22 cellular contexts compared by ENCODE assay signal in genomic region chr6:139909992-139910391, GRCh38.
"Had no signal": no experiment of that assay in that cellular context is flagged by ENCODE, and none has a peak within 500 bp of the region (broad histone marks: within the 10 kb centered on the region; RNA-seq: fewer than 3 reads in every experiment).

No MANE protein-coding gene starts in this region.

- H3K9me3 ChIP-seq: pancreas, stomach, thoracic aorta, transverse colon had no signal

- H3K4me1 Mint-ChIP-seq: immature natural killer cell had no signal

- H3K27ac Mint-ChIP-seq: immature natural killer cell; natural killer cell treated with Interleukin-12 subunit alpha and Interleukin-12 subunit beta and Interleukin-15 and Interleukin-18, amount 100 ng/mL, for 72 hours; progenitor cell of endocrine pancreas had no signal

- H3K27me3 ChIP-seq: foreskin keratinocyte, pancreas, stomach, transverse colon had no signal

- ATAC-seq: foreskin keratinocyte; left colon; left ventricle myocardium superior; natural killer cell treated with Interleukin-12 subunit alpha and Interleukin-12 subunit beta and Interleukin-15 and Interleukin-18, amount 100 ng/mL, for 72 hours; pancreas; right cardiac atrium had no signal

- H3K27ac ChIP-seq: dorsolateral prefrontal cortex, foreskin keratinocyte, pancreas, stomach, thoracic aorta, transverse colon had no signal

- DNase-seq: cortex of kidney; dorsolateral prefrontal cortex; effector CD8-positive, alpha-beta T cell; foreskin keratinocyte; immature natural killer cell; left colon; left ventricle myocardium superior; mesenchymal stem cell; midbrain; occipital lobe; pancreas; right cardiac atrium; small intestine; stimulated activated CD4-positive, alpha-beta T cell treated with anti-CD3 and anti-CD28 coated beads, Interleukin-12 subunit alpha, Interleukin-12 subunit beta, amount 100 ng/mL, for 4 hours; stimulated activated naive CD4-positive, alpha-beta T cell; stomach; substantia nigra; transverse colon had no signal

- H3K9me3 Mint-ChIP-seq: immature natural killer cell; natural killer cell treated with Interleukin-12 subunit alpha and Interleukin-12 subunit beta and Interleukin-15 and Interleukin-18, amount 100 ng/mL, for 72 hours had no signal

- H3K4me1 ChIP-seq: foreskin keratinocyte, pancreas, stomach had no signal

- H3K36me3 ChIP-seq: pancreas, stomach, thoracic aorta, transverse colon had no signal

- H3K36me3 Mint-ChIP-seq: immature natural killer cell; natural killer cell treated with Interleukin-12 subunit alpha and Interleukin-12 subunit beta and Interleukin-15 and Interleukin-18, amount 100 ng/mL, for 72 hours had no signal

- H3K4me3 ChIP-seq: dorsolateral prefrontal cortex, lung, pancreas, stomach, thoracic aorta, transverse colon had no signal

- H3K27me3 Mint-ChIP-seq: progenitor cell of endocrine pancreas had no signal

- H3K4me3 Mint-ChIP-seq: immature natural killer cell; natural killer cell treated with Interleukin-12 subunit alpha and Interleukin-12 subunit beta and Interleukin-15 and Interleukin-18, amount 100 ng/mL, for 72 hours had no signal
